In the genomic region with DNA sequence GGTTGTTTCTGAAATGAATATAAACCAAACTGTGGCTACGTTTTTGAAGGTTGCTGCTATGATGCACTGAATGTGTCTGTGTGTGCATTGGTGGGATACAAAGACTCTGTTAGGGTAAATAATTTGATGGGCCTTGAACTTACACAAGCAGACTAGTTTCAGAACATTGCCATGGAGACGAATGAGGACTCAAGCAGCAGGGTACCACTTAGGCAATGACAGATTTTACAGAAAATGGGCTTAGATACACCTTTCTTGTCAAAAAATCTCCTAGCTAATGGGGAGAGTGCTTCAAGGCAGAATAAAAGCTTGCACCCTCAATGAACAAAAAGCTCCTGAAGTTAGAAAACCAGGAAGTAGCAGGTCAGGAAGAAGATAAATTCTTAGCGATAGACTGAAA, we compare ENCODE assay signal across 22 cellular contexts. TPM values are rescaled to one million over a fixed set of nuclear protein-coding genes. Genes with fewer than 3 reads are reported as not detected.
DNase-seq lines count a peak whose midpoint lies in the region; ATAC-seq and TF ChIP-seq lines count a peak whose summit lies in the region.
"Had no signal": no experiment of that assay in that cellular context is flagged by ENCODE, and none has a peak within 500 bp of the region (broad histone marks: within the 10 kb centered on the region; RNA-seq: fewer than 3 reads in every experiment).

No MANE protein-coding gene starts in this region.

- DNase-seq in natural killer cell treated with Interleukin-12 subunit alpha and Interleukin-12 subunit beta and Interleukin-15 and Interleukin-18, amount 100 ng/mL, for 72 hours (ENCODE audit: low spot score), result no peak
- no peak for DNase-seq in natural killer cell
- no peak for DNase-seq in stimulated activated effector memory CD8-positive, alpha-beta T cell treated with anti-CD3 and anti-CD28 coated beads, Interleukin-12 subunit alpha, Interleukin-12 subunit beta, amount 100 ng/mL, for 72 hours (ENCODE audit: low spot score in 2 of 2)
- no peak for DNase-seq in lower leg skin (ENCODE audit: low spot score in 2 of 2)
- DNase-seq in foreskin melanocyte, result no peak
- DNase-seq: ACHN; BE2C; C1 segment of cervical spinal cord; CD4-positive, CD25-positive, alpha-beta regulatory T cell; CD8-positive, alpha-beta memory T cell; COR-L47; DMS 273 treated with DMSO at 0.1 percent for 48 hours; DMS53; DND-41; EL; GOT3; H7; HFFc6 had no signal

- WGBS in lower leg skin, 2 donors, result 66 to 82% methylated on average over 3 of the region's 3 CpGs

- intact Hi-C loops in natural killer cell (cut with micrococcal nuclease), result loop anchor here (10.0 kb wide), 1 partner anchor 189 kb away; no protein-coding TSS in a partner anchor
- intact Hi-C loops in lower leg skin (cut with DNase I; ENCODE audit: low total_unique reads), result loop anchor here (5.0 to 10.0 kb wide), 3 partner anchors 57 to 239 kb away; partner anchors contain the start of genes IER5 and MR1

- H3K36me3 Mint-ChIP-seq in natural killer cell treated with Interleukin-12 subunit alpha and Interleukin-12 subunit beta and Interleukin-15 and Interleukin-18, amount 100 ng/mL, for 72 hours, result no peaks in the 10 kb centered on the region
- no peaks in the 10 kb centered on the region for H3K36me3 Mint-ChIP-seq in natural killer cell
- no peaks in the 10 kb centered on the region for H3K36me3 Mint-ChIP-seq in activated T-helper 17 cell treated with anti-CD3 and anti-CD28 coated beads, Interleukin-2, amount 50 U/mL, for 72 hours (ENCODE audit: low read depth)
- H3K36me3 Mint-ChIP-seq in stimulated activated effector memory CD8-positive, alpha-beta T cell treated with anti-CD3 and anti-CD28 coated beads, Interleukin-12 subunit alpha, Interleukin-12 subunit beta, amount 100 ng/mL, for 72 hours, result peaks cover 17% of the 10 kb centered on the region
- H3K36me3 Mint-ChIP-seq: CD8-positive, alpha-beta memory T cell had no signal

- H3K4me1 Mint-ChIP-seq in natural killer cell treated with Interleukin-12 subunit alpha and Interleukin-12 subunit beta and Interleukin-15 and Interleukin-18, amount 100 ng/mL, for 72 hours (ENCODE audit: low read depth in 2 of 2), result peaks cover 49 to 64% of the 10 kb centered on the region in 2 donors
- peaks cover 30 to 33% of the 10 kb centered on the region in 2 donors for H3K4me1 Mint-ChIP-seq in natural killer cell
- peaks cover 39% of the 10 kb centered on the region for H3K4me1 Mint-ChIP-seq in activated T-helper 17 cell treated with anti-CD3 and anti-CD28 coated beads, Interleukin-2, amount 50 U/mL, for 72 hours
- H3K4me1 Mint-ChIP-seq in stimulated activated effector memory CD8-positive, alpha-beta T cell treated with anti-CD3 and anti-CD28 coated beads, Interleukin-12 subunit alpha, Interleukin-12 subunit beta, amount 100 ng/mL, for 72 hours, result peaks cover 66% of the 10 kb centered on the region

- H3K4me3 ChIP-seq in lower leg skin (ENCODE audit: low read depth, poor library complexity, severe bottlenecking), result no peak overlapping the region
- H3K4me3 ChIP-seq: GM12878 had no signal

- peak overlapping the region; percentile 44 to 85 for H3K27ac Mint-ChIP-seq in natural killer cell treated with Interleukin-12 subunit alpha and Interleukin-12 subunit beta and Interleukin-15 and Interleukin-18, amount 100 ng/mL, for 72 hours
- H3K27ac Mint-ChIP-seq in natural killer cell, result no peak overlapping the region
- H3K27ac Mint-ChIP-seq in activated T-helper 17 cell treated with anti-CD3 and anti-CD28 coated beads, Interleukin-2, amount 50 U/mL, for 72 hours, result peak overlapping the region; percentile 41
- peak overlapping the region; percentile 41 for H3K27ac Mint-ChIP-seq in stimulated activated effector memory CD8-positive, alpha-beta T cell treated with anti-CD3 and anti-CD28 coated beads, Interleukin-12 subunit alpha, Interleukin-12 subunit beta, amount 100 ng/mL, for 72 hours
- H3K27ac Mint-ChIP-seq: HFFc6 had no signal

- TF ChIP-seq CTCF in natural killer cell (IDR thresholded peaks at IDR 0.05) (no peak), lower leg skin (IDR thresholded peaks at IDR 0.05) (no peak)

- H3K27me3 Mint-ChIP-seq in natural killer cell treated with Interleukin-12 subunit alpha and Interleukin-12 subunit beta and Interleukin-15 and Interleukin-18, amount 100 ng/mL, for 72 hours, result peaks cover 0 to 8% of the 10 kb centered on the region in 2 donors
- peaks cover 8 to 23% of the 10 kb centered on the region in 2 donors for H3K27me3 Mint-ChIP-seq in natural killer cell (ENCODE audit: low read depth in 2 of 2)
- no peaks in the 10 kb centered on the region for H3K27me3 Mint-ChIP-seq in activated T-helper 17 cell treated with anti-CD3 and anti-CD28 coated beads, Interleukin-2, amount 50 U/mL, for 72 hours
- H3K27me3 Mint-ChIP-seq: CD4-positive, CD25-positive, alpha-beta regulatory T cell had no signal

- TF ChIP-seq POLR2A in lower leg skin (IDR thresholded peaks at IDR 0.05), result no peak

- H3K9me3 Mint-ChIP-seq in natural killer cell treated with Interleukin-12 subunit alpha and Interleukin-12 subunit beta and Interleukin-15 and Interleukin-18, amount 100 ng/mL, for 72 hours, result no peaks in the 10 kb centered on the region
- no peaks in the 10 kb centered on the region for H3K9me3 Mint-ChIP-seq in natural killer cell
- H3K9me3 Mint-ChIP-seq in activated T-helper 17 cell treated with anti-CD3 and anti-CD28 coated beads, Interleukin-2, amount 50 U/mL, for 72 hours, result no peaks in the 10 kb centered on the region
- H3K9me3 Mint-ChIP-seq in stimulated activated effector memory CD8-positive, alpha-beta T cell treated with anti-CD3 and anti-CD28 coated beads, Interleukin-12 subunit alpha, Interleukin-12 subunit beta, amount 100 ng/mL, for 72 hours, result no peaks in the 10 kb centered on the region
- H3K9me3 Mint-ChIP-seq: CD4-positive, CD25-positive, alpha-beta regulatory T cell; CD8-positive, alpha-beta memory T cell; HFFc6 had no signal

- no peak overlapping the region for H3K4me3 Mint-ChIP-seq in natural killer cell treated with Interleukin-12 subunit alpha and Interleukin-12 subunit beta and Interleukin-15 and Interleukin-18, amount 100 ng/mL, for 72 hours
- H3K4me3 Mint-ChIP-seq in natural killer cell, result no peak overlapping the region
- H3K4me3 Mint-ChIP-seq in activated T-helper 17 cell treated with anti-CD3 and anti-CD28 coated beads, Interleukin-2, amount 50 U/mL, for 72 hours, result no peak overlapping the region
- no peak overlapping the region for H3K4me3 Mint-ChIP-seq in stimulated activated effector memory CD8-positive, alpha-beta T cell treated with anti-CD3 and anti-CD28 coated beads, Interleukin-12 subunit alpha, Interleukin-12 subunit beta, amount 100 ng/mL, for 72 hours
- H3K4me3 Mint-ChIP-seq: CD8-positive, alpha-beta memory T cell; HFFc6 had no signal

- ATAC-seq in natural killer cell treated with Interleukin-12 subunit alpha and Interleukin-12 subunit beta and Interleukin-15 and Interleukin-18, amount 100 ng/mL, for 72 hours, result no peak
- ATAC-seq in natural killer cell (no peak), HG03378 (IDR thresholded peaks at IDR 0.05; ENCODE audit: unreplicated experiment) (no peak)
- ATAC-seq in activated T-helper 17 cell treated with anti-CD3 and anti-CD28 coated beads, Interleukin-2, amount 50 U/mL, for 72 hours (replicated peaks), result no peak
- peak; percentile 16 for ATAC-seq in stimulated activated effector memory CD8-positive, alpha-beta T cell treated with anti-CD3 and anti-CD28 coated beads, Interleukin-12 subunit alpha, Interleukin-12 subunit beta, amount 100 ng/mL, for 72 hours
- ATAC-seq: GM12878, HCT116 had no signal

RNA-seq across cellular contexts. Expression of gene IER5, which starts 55.7 kb away (rescaled TPM):
- 10 to 100 TPM; 57.1 to 91.7 TPM for total RNA-seq in natural killer cell treated with Interleukin-12 subunit alpha and Interleukin-12 subunit beta and Interleukin-15 and Interleukin-18, amount 100 ng/mL, for 72 hours
- total RNA-seq in natural killer cell (100 to 1,000 TPM; 118 to 164 (median 150) TPM), lower leg skin (10 to 100 TPM; 36.7 to 53.4 (median 48.3) TPM)
- 10 to 100 TPM; 40.9 to 60.4 TPM for total RNA-seq in activated T-helper 17 cell treated with anti-CD3 and anti-CD28 coated beads, Interleukin-2, amount 50 U/mL, for 72 hours

Comparison
In these comparisons a context has a peak if more than half of its experiments do, and no peak if none do; other contexts are left out.
1. H3K27ac Mint-ChIP-seq: peak in natural killer cell treated with Interleukin-12 subunit alpha and Interleukin-12 subunit beta and Interleukin-15 and Interleukin-18, amount 100 ng/mL, for 72 hours (2 of 2), activated T-helper 17 cell treated with anti-CD3 and anti-CD28 coated beads, Interleukin-2, amount 50 U/mL, for 72 hours (single experiment) and stimulated activated effector memory CD8-positive, alpha-beta T cell treated with anti-CD3 and anti-CD28 coated beads, Interleukin-12 subunit alpha, Interleukin-12 subunit beta, amount 100 ng/mL, for 72 hours (single experiment); none in natural killer cell (0 of 2).